In genomic region chr7:12110425-12110824, GRCh38 we compare ENCODE assay signal across 21 cellular contexts.
DNase-seq lines count a peak whose midpoint lies in the region; ATAC-seq and TF ChIP-seq lines count a peak whose summit lies in the region.
"Had no signal": no experiment of that assay in that cellular context is flagged by ENCODE, and none has a peak within 500 bp of the region (broad histone marks: within the 10 kb centered on the region; RNA-seq: fewer than 3 reads in every experiment).

No MANE protein-coding gene starts in this region.

- no peaks in the 10 kb centered on the region for H3K36me3 ChIP-seq in Panc1 (ENCODE audit: control insufficient read depth, insufficient read depth, low read length)
- H3K36me3 ChIP-seq in tibial nerve, result no peaks in the 10 kb centered on the region
- no peaks in the 10 kb centered on the region for H3K36me3 ChIP-seq in lower lobe of right lung
- H3K36me3 ChIP-seq: BLaER1 treated with 17β-estradiol and CSF1 and Interleukin-3, amounts not matched to agents 10 nM and 100 nM had no signal

- H3K9me3 ChIP-seq in Panc1 (ENCODE audit: control insufficient read depth, insufficient read depth, low read depth, low read length) (no peaks in the 10 kb centered on the region), tibial nerve (no peaks in the 10 kb centered on the region), lower lobe of right lung (no peaks in the 10 kb centered on the region)
- H3K9me3 ChIP-seq: Caco-2 had no signal

- in situ Hi-C loops in Panc1 (cut with HindIII; ENCODE audit: low pct_unique_long_range_greater_than_20kb, low sequenced_read_pairs), result no loop called here

- H3K27me3 ChIP-seq in Panc1 (ENCODE audit: control insufficient read depth, insufficient read depth, low read length), result no peaks in the 10 kb centered on the region
- H3K27me3 ChIP-seq in tibial nerve, result peaks cover 0 to 5% of the 10 kb centered on the region in 2 donors
- peaks cover 8% of the 10 kb centered on the region for H3K27me3 ChIP-seq in lower lobe of right lung (ENCODE audit: low read depth)
- H3K27me3 ChIP-seq: BLaER1 treated with 17β-estradiol and CSF1 and Interleukin-3, amounts not matched to agents 10 nM and 100 nM had no signal

- H3K4me3 ChIP-seq in Panc1 (ENCODE audit: low read depth in 2 of 2, low read length in 2 of 2), result peak overlapping the region; percentile 57 to 63
- no peak overlapping the region for H3K4me3 ChIP-seq in tibial nerve
- H3K4me3 ChIP-seq in lower lobe of right lung, result no peak overlapping the region
- H3K4me3 ChIP-seq: BLaER1 treated with 17β-estradiol and CSF1 and Interleukin-3, amounts not matched to agents 10 nM and 100 nM had no signal

- DNase-seq in DMS53 (lab: John Stamatoyannopoulos, UW) (peak; percentile 50), Panc1 (ENCODE audit: low read depth, low spot score) (no peak), left colon (no peak), tibial nerve (ENCODE audit: low spot score in 2 of 2) (no peak), lower lobe of right lung (no peak)
- DNase-seq: Caco-2, DMS153, GF-D8, H7, MV-4-11, NCI-H1105 treated with DMSO at 0.1 percent for 48 hours, NCI-H2029 treated with DMSO at 0.1 percent for 48 hours, NCI-H2171, NCI-H446, NCI-H526, RPMI8226, SHP77, SW 1271 had no signal

- TF ChIP-seq EP300 in tibial nerve (IDR thresholded peaks at IDR 0.05), result no peak

- H3K27ac ChIP-seq in Panc1 (ENCODE audit: low read length), result peak overlapping the region; percentile 97
- H3K27ac ChIP-seq in tibial nerve, result peak overlapping the region in 3 of 4 donors; percentile 12 to 85 (median 83)
- H3K27ac ChIP-seq in lower lobe of right lung, result no peak overlapping the region
- H3K27ac ChIP-seq: BLaER1 treated with 17β-estradiol and CSF1 and Interleukin-3, amounts not matched to agents 10 nM and 100 nM had no signal

- CTCF ChIA-PET in Panc1 (lab: Charles Lee), result no interaction called here

- BruUV-seq in Panc1 (replicated peaks; lab: Mats Ljungman, UMichigan), result no TSS peak

- TF ChIP-seq POLR2A in tibial nerve (IDR thresholded peaks at IDR 0.05), result no peak

- H3K4me1 ChIP-seq in Panc1 (ENCODE audit: control insufficient read depth, insufficient read depth, low read length) (peaks cover 47% of the 10 kb centered on the region), tibial nerve (peaks cover 0 to 9% (median 0%) of the 10 kb centered on the region in 4 donors), lower lobe of right lung (no peaks in the 10 kb centered on the region)
- H3K4me1 ChIP-seq: BLaER1 treated with 17β-estradiol and CSF1 and Interleukin-3, amounts not matched to agents 10 nM and 100 nM had no signal

- intact Hi-C loops in Panc1 (cut with micrococcal nuclease; ENCODE audit: unreplicated experiment), result loop anchor here (1.0 to 5.0 kb wide), 3 partner anchors 102 to 275 kb away; partner anchors contain the start of gene TMEM106B
- intact Hi-C loops in left colon (cut with DNase I, micrococcal nuclease), result no loop called here
- intact Hi-C loops in lower lobe of right lung (cut with DNase I), result no loop called here

- POLR2A ChIA-PET in Panc1 (lab: Charles Lee), result interaction anchor here (0.7 kb wide), 1 partner anchor 905 kb away, joined by 3 read pairs; no protein-coding TSS in a partner anchor

- 70 to 72% methylated on average over 3 of the region's 3 CpGs for WGBS in tibial nerve, 2 donors

- ATAC-seq in Panc1, result no peak
- ATAC-seq in left colon, result peak; percentile 80
- ATAC-seq in HG03378 (IDR thresholded peaks at IDR 0.05; ENCODE audit: unreplicated experiment), result no peak
- no peak for ATAC-seq in lower lobe of right lung
- ATAC-seq in esophagus mucosa, result no peak

- TF ChIP-seq CTCF in Panc1 (IDR thresholded peaks at IDR 0.05) (no peak), tibial nerve (IDR thresholded peaks at IDR 0.05) (no peak), lower lobe of right lung (IDR thresholded peaks at IDR 0.05) (no peak)

Comparison
In these comparisons a context has a peak if more than half of its experiments do, and no peak if none do; other contexts are left out.
1. H3K4me3 ChIP-seq: peak in Panc1 (2 of 2); none in tibial nerve (0 of 4) and lower lobe of right lung (single experiment).